Comparison of ENCODE assay signal across 34 cellular contexts in genomic region chr20:60187683-60188082, GRCh38.
A peak's percentile ranks its signal among the peaks of the same experiment; 100 is the strongest.
DNase-seq lines count a peak whose midpoint lies in the region; ATAC-seq and TF ChIP-seq lines count a peak whose summit lies in the region.
"Had no signal": no experiment of that assay in that cellular context is flagged by ENCODE, and none has a peak within 500 bp of the region (broad histone marks: within the 10 kb centered on the region; RNA-seq: fewer than 3 reads in every experiment).

No MANE protein-coding gene starts in this region.

- H3F3A ChIP-seq in Loucy (ENCODE audit: low read depth): no peaks in the 10 kb centered on the region

- peak overlapping the region; percentile 47 for H3K4me2 ChIP-seq in DND-41 (ENCODE audit: insufficient read depth, low read length)
- H3K4me2 ChIP-seq in Loucy (ENCODE audit: low read depth, low read length, poor library complexity, severe bottlenecking): peak overlapping the region; percentile 38
- H3K4me2 ChIP-seq: A549; BLaER1; BLaER1 treated with 17β-estradiol and CSF1 and Interleukin-3, amounts not matched to agents 10 nM and 100 nM had no signal

- H4K20me1 ChIP-seq in DND-41 (ENCODE audit: insufficient read depth, low read length) (no peaks in the 10 kb centered on the region), Loucy (ENCODE audit: insufficient read depth, low read length, poor library complexity, severe bottlenecking) (no peaks in the 10 kb centered on the region)
- H4K20me1 ChIP-seq: BLaER1; BLaER1 treated with 17β-estradiol and CSF1 and Interleukin-3, amounts not matched to agents 10 nM and 100 nM had no signal

- intact Hi-C loops in colonic mucosa (cut with DNase I): no loop called here

- H2AFZ ChIP-seq in DND-41 (ENCODE audit: low read depth, low read length): peak overlapping the region; percentile 36; the same call in 1 of the 2 replicates
- H2AFZ ChIP-seq in Loucy (ENCODE audit: low read length): no peak overlapping the region

- H3K27ac Mint-ChIP-seq in activated naive CD4-positive, alpha-beta T cell treated with anti-CD3 and anti-CD28 coated beads, Interleukin-2, amount 50 U/mL, for 72 hours: no peak overlapping the region
- H3K27ac Mint-ChIP-seq: B cell; CD14-positive monocyte; CD4-positive, alpha-beta memory T cell; CD4-positive, alpha-beta T cell; CD4-positive, CD25-positive, alpha-beta regulatory T cell; CD8-positive, alpha-beta memory T cell; CD8-positive, alpha-beta T cell had no signal

- H3K27ac ChIP-seq in DND-41 (ENCODE audit: low read length): peak overlapping the region; percentile 95
- H3K27ac ChIP-seq in KOPT-K1 (ENCODE audit: low read depth, low read length, poor library complexity, severe bottlenecking): peak overlapping the region; percentile 94
- no peak overlapping the region for H3K27ac ChIP-seq in colonic mucosa
- H3K27ac ChIP-seq: 22Rv1; A549; BLaER1; BLaER1 treated with 17β-estradiol and CSF1 and Interleukin-3, amounts not matched to agents 10 nM and 100 nM; C4-2B had no signal

- peaks cover 44% of the 10 kb centered on the region for H3K36me3 ChIP-seq in DND-41 (ENCODE audit: insufficient read depth, low read length)
- H3K36me3 ChIP-seq in KOPT-K1 (ENCODE audit: insufficient read depth, low read length): peaks cover 46% of the 10 kb centered on the region
- peaks cover 5% of the 10 kb centered on the region; the same call in 1 of the 2 replicates for H3K36me3 ChIP-seq in Loucy (ENCODE audit: insufficient read depth, low read length)
- H3K36me3 ChIP-seq in colonic mucosa: no peaks in the 10 kb centered on the region
- H3K36me3 ChIP-seq: BE2C, BLaER1 had no signal

- H3K9ac ChIP-seq in DND-41 (ENCODE audit: low read depth, low read length) (peak overlapping the region; percentile 52), Loucy (ENCODE audit: low read depth, low read length, poor library complexity, severe bottlenecking) (peak overlapping the region; percentile 19), colonic mucosa (ENCODE audit: low read depth in 2 of 2, low read length in 2 of 2) (no peak overlapping the region)
- H3K9ac ChIP-seq: BLaER1; BLaER1 treated with 17β-estradiol and CSF1 and Interleukin-3, amounts not matched to agents 10 nM and 100 nM had no signal

- no peaks in the 10 kb centered on the region for H3K9me3 ChIP-seq in DND-41 (ENCODE audit: insufficient read depth, low read length, severe bottlenecking)
- peaks cover 15% of the 10 kb centered on the region for H3K9me3 ChIP-seq in KOPT-K1 (ENCODE audit: insufficient read depth, low read length, poor library complexity, severe bottlenecking)
- H3K9me3 ChIP-seq in Loucy (ENCODE audit: insufficient read depth, low read depth, low read length): no peaks in the 10 kb centered on the region
- H3K9me3 ChIP-seq in colonic mucosa: no peaks in the 10 kb centered on the region
- H3K9me3 ChIP-seq: A549, BE2C, Caco-2 had no signal

- no peaks in the 10 kb centered on the region for H3K9me2 ChIP-seq in Loucy (replicated peaks; ENCODE audit: low read depth, low read length)

- no peaks in the 10 kb centered on the region for H3K27me3 ChIP-seq in DND-41 (ENCODE audit: insufficient read depth, low read length, poor library complexity)
- H3K27me3 ChIP-seq in Loucy (ENCODE audit: insufficient read depth, low read length, poor library complexity, severe bottlenecking): no peaks in the 10 kb centered on the region
- no peaks in the 10 kb centered on the region for H3K27me3 ChIP-seq in colonic mucosa
- H3K27me3 ChIP-seq: BE2C; BLaER1; BLaER1 treated with 17β-estradiol and CSF1 and Interleukin-3, amounts not matched to agents 10 nM and 100 nM had no signal

- DNase-seq in DND-41 (no peak), GM20000 (ENCODE audit: low spot score) (no peak), colonic mucosa (no peak)
- peak; percentile 57 for DNase-seq in Jurkat, Clone E6-1 (ENCODE audit: low read depth, low spot score)
- DNase-seq in activated naive CD4-positive, alpha-beta T cell treated with anti-CD3 and anti-CD28 coated beads, Interleukin-2, amount 50 U/mL, for 72 hours (ENCODE audit: low spot score in 2 of 2): no peak
- DNase-seq in stimulated activated CD4-positive, alpha-beta T cell treated with anti-CD3 and anti-CD28 coated beads, Interleukin-15, amount 100 ng/mL, for 24 hours: no peak
- DNase-seq: 8988T; ACHN; AML-193; BE2C; C1 segment of cervical spinal cord; Caco-2; Calu3; CD4-positive, alpha-beta memory T cell; CD4-positive, alpha-beta T cell; CD4-positive, CD25-positive, alpha-beta regulatory T cell; CD8-positive, alpha-beta memory T cell; CD8-positive, alpha-beta T cell; COR-L47; DMS 273 treated with DMSO at 0.1 percent for 48 hours; DMS153; DMS53; DMS79; DMS79 treated with DMSO at 0.1 percent for 48 hours; EL had no signal

- TF ChIP-seq CTCF in DND-41 (IDR thresholded peaks at IDR 0.05; ENCODE audit: borderline replicate concordance, extremely low read depth, low read length, poor library complexity, severe bottlenecking) (no peak), Loucy (conservative IDR thresholded peaks at IDR 0.05; ENCODE audit: low read length) (no peak), GM20000 (IDR thresholded peaks at IDR 0.05; ENCODE audit: extremely low read depth, missing control alignments) (no peak), colonic mucosa (IDR thresholded peaks at IDR 0.05) (no peak)

- H3K36me3 Mint-ChIP-seq in activated naive CD4-positive, alpha-beta T cell treated with anti-CD3 and anti-CD28 coated beads, Interleukin-2, amount 50 U/mL, for 72 hours: no peaks in the 10 kb centered on the region
- H3K36me3 Mint-ChIP-seq: CD8-positive, alpha-beta T cell had no signal

- peaks cover 0 to 7% of the 10 kb centered on the region in 2 donors for H3K9me3 Mint-ChIP-seq in activated naive CD4-positive, alpha-beta T cell treated with anti-CD3 and anti-CD28 coated beads, Interleukin-2, amount 50 U/mL, for 72 hours
- H3K9me3 Mint-ChIP-seq: CD8-positive, alpha-beta T cell had no signal

- H3K4me3 ChIP-seq in DND-41 (ENCODE audit: low read depth in 1 of 2, low read length in 2 of 2): no peak overlapping the region
- H3K4me3 ChIP-seq in Jurkat, Clone E6-1 (ENCODE audit: low read length): no peak overlapping the region
- H3K4me3 ChIP-seq in Loucy (ENCODE audit: low read length, poor library complexity, severe bottlenecking): no peak overlapping the region
- H3K4me3 ChIP-seq in colonic mucosa: no peak overlapping the region
- H3K4me3 ChIP-seq: A549; BLaER1; BLaER1 treated with 17β-estradiol and CSF1 and Interleukin-3, amounts not matched to agents 10 nM and 100 nM had no signal

- ATAC-seq in DND-41 (ENCODE audit: insufficient read depth, low read depth): peak; percentile 84
- ATAC-seq in activated naive CD4-positive, alpha-beta T cell treated with anti-CD3 and anti-CD28 coated beads, Interleukin-2, amount 50 U/mL, for 72 hours: no peak
- ATAC-seq: A549; CD8-positive, alpha-beta T cell had no signal

- H3K4me1 ChIP-seq in DND-41 (ENCODE audit: insufficient read depth, low read length) (peaks cover 55% of the 10 kb centered on the region), Loucy (ENCODE audit: insufficient read depth, low read length, poor library complexity, severe bottlenecking) (peaks cover 18% of the 10 kb centered on the region), colonic mucosa (no peaks in the 10 kb centered on the region)
- H3K4me1 ChIP-seq: A549; BE2C; BLaER1; BLaER1 treated with 17β-estradiol and CSF1 and Interleukin-3, amounts not matched to agents 10 nM and 100 nM; Caco-2 had no signal

- peaks cover 49% of the 10 kb centered on the region for H3K79me2 ChIP-seq in DND-41 (ENCODE audit: insufficient read depth, low read length)
- H3K79me2 ChIP-seq in Loucy (ENCODE audit: insufficient read depth, low read length): no peaks in the 10 kb centered on the region

Comparison
In these comparisons a context has a peak if more than half of its experiments do, and no peak if none do; other contexts are left out.
1. H3K9ac ChIP-seq: peak in DND-41 (single experiment) and Loucy (single experiment); none in colonic mucosa (0 of 2).